Comparison of ENCODE assay signal across 9 cellular contexts in the genomic region with DNA sequence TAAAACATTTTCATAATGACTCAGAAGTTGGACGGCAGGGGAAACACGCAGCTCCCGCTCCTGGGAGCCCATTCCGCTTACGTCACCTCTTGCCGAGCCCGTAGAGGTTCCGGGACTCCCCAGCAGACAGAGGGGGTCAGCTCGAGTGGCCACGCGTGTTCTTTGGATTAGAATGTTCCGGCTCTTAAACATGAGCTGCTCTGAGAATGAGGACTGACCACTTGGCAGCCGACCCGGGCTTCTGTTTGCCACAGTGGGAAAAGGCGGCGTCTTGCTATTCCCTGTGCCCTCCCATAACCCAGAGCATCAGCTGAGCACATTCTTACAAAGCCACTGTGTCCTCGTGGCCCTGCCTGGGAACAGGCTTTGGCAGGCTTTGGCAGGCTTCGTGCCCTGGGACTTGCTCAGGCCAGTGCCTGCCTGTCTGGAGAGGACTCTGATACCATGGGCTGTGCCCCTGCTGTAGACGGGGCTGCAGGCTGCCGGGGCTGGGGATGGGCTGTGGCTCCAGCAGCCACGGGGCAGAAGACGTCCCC. TPM values are rescaled to one million over a fixed set of nuclear protein-coding genes. Genes with fewer than 3 reads are reported as not detected.
A peak's percentile ranks its signal among the peaks of the same experiment; 100 is the strongest.
DNase-seq lines count a peak whose midpoint lies in the region; FAIRE-seq and TF ChIP-seq lines count a peak whose summit lies in the region.
"Had no signal": no experiment of that assay in that cellular context is flagged by ENCODE, and none has a peak within 500 bp of the region (broad histone marks: within the 10 kb centered on the region; RNA-seq: fewer than 3 reads in every experiment).

No MANE protein-coding gene starts in this region.

- TF ChIP-seq CTCF in kidney (IDR thresholded peaks at IDR 0.05; ENCODE audit: borderline replicate concordance, extremely low read depth, insufficient read depth) (no peak), WERI-Rb-1 (IDR thresholded peaks at IDR 0.05; ENCODE audit: low read depth, low read length) (no peak), mesothelial cell of epicardium (IDR thresholded peaks at IDR 0.05; ENCODE audit: unreplicated experiment) (no peak)

- H3K27me3 ChIP-seq in WERI-Rb-1 (ENCODE audit: insufficient read depth, low read depth, severe bottlenecking), result no peaks in the 10 kb centered on the region

- peaks cover 4 to 7% of the 10 kb centered on the region in 2 donors for H3K36me3 ChIP-seq in kidney (ENCODE audit: control insufficient read depth in 1 of 2, insufficient read depth in 2 of 2, low read length in 2 of 2)
- H3K36me3 ChIP-seq in WERI-Rb-1, result no peaks in the 10 kb centered on the region; the same call in 1 of the 2 replicates

- H3K4me1 Mint-ChIP-seq in mesothelial cell of epicardium, result no peaks in the 10 kb centered on the region

- H3K27ac ChIP-seq in kidney (ENCODE audit: low read depth in 2 of 2, low read length in 2 of 2), result peak overlapping the region; percentile 88 to 97
- no peak overlapping the region for H3K27ac ChIP-seq in WERI-Rb-1

- H3K36me3 Mint-ChIP-seq in mesothelial cell of epicardium, result peaks cover 17% of the 10 kb centered on the region

- no peak overlapping the region for H3K4me3 Mint-ChIP-seq in mesothelial cell of epicardium

- peaks cover 12 to 20% of the 10 kb centered on the region in 2 donors for H3K4me1 ChIP-seq in kidney (ENCODE audit: control insufficient read depth in 1 of 2, insufficient read depth in 1 of 2, low read depth in 1 of 2, low read length in 2 of 2)

- H3K27me3 Mint-ChIP-seq in mesothelial cell of epicardium (ENCODE audit: low read depth), result no peaks in the 10 kb centered on the region

- peak overlapping the region in 1 of 2 donors; percentile 74 for H3K9ac ChIP-seq in kidney (ENCODE audit: low read length in 2 of 2)

- FAIRE-seq in kidney (lab: Jason Lieb, UNC), result peak; percentile 67

- DNase-seq in HPDE6-E6E7 (ENCODE audit: extremely low spot score) (peak; percentile 67), cerebellar cortex (ENCODE audit: low spot score) (peak; percentile 61), kidney (peak; percentile 96), smooth muscle cell of the brain vasculature (ENCODE audit: low read depth, low spot score) (peak; percentile 79), WERI-Rb-1 (no peak), retina (no peak), mesothelial cell of epicardium (ENCODE audit: low spot score in 2 of 2, unreplicated experiment in 2 of 2) (no peak)
- no peak for DNase-seq in stimulated activated CD4-positive, alpha-beta T cell treated with anti-CD3 and anti-CD28 coated beads, Interleukin-12 subunit alpha, Interleukin-12 subunit beta, amount 100 ng/mL, for 4 hours
- DNase-seq: mesendoderm had no signal

- no peaks in the 10 kb centered on the region for H3K9me3 ChIP-seq in kidney (ENCODE audit: control insufficient read depth in 1 of 2, low read length in 2 of 2)
- H3K9me3 ChIP-seq in WERI-Rb-1 (ENCODE audit: severe bottlenecking), result no peaks in the 10 kb centered on the region

- intact Hi-C loops in kidney (cut with DNase I), result no loop called here

- no peak overlapping the region for H3K27ac Mint-ChIP-seq in mesothelial cell of epicardium

- peak overlapping the region in 1 of 2 donors; percentile 19 for H3K4me3 ChIP-seq in kidney (ENCODE audit: low read length in 2 of 2)
- H3K4me3 ChIP-seq in WERI-Rb-1 (ENCODE audit: low read depth, low read length), result no peak overlapping the region

- no peaks in the 10 kb centered on the region for H3K9me3 Mint-ChIP-seq in mesothelial cell of epicardium

RNA-seq across cellular contexts. Expression of gene PFKP, which starts 40.1 kb away (rescaled TPM):
- 139 TPM for total RNA-seq in kidney
- polyA plus RNA-seq in kidney (ENCODE audit: insufficient read depth, low read depth, low replicate concordance), result 51.2 TPM
- total RNA-seq in mesothelial cell of epicardium, result 34.2 to 35.3 TPM (median 34.9 TPM) in 3 replicates

Comparison
In these comparisons a context has a peak if more than half of its experiments do, and no peak if none do; other contexts are left out.
1. DNase-seq: peak in HPDE6-E6E7 (single experiment), cerebellar cortex (single experiment), kidney (single experiment) and smooth muscle cell of the brain vasculature (single experiment); none in stimulated activated CD4-positive, alpha-beta T cell treated with anti-CD3 and anti-CD28 coated beads, Interleukin-12 subunit alpha, Interleukin-12 subunit beta, amount 100 ng/mL, for 4 hours (single experiment), WERI-Rb-1 (single experiment), retina (single experiment) and mesothelial cell of epicardium (0 of 2).